In the genomic region with DNA sequence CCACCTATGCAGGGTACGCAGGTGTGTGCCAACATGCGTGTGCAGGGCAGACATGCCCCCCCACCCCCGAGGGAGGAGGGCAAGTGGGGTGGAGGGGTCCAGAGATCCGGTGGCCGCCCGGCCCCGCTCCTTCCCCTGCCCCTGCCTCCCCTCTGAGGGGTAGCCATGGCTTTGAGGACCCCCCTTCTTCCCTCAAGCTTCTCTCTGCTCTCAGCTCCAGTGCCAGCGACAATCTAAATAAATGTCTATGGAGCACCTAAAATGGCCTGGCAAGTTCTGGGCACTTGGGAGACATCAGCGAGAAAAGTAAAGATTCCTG, we compare ENCODE assay signal across 13 cellular contexts.
DNase-seq lines count a peak whose midpoint lies in the region; ATAC-seq and TF ChIP-seq lines count a peak whose summit lies in the region.
"Had no signal": no experiment of that assay in that cellular context is flagged by ENCODE, and none has a peak within 500 bp of the region (broad histone marks: within the 10 kb centered on the region; RNA-seq: fewer than 3 reads in every experiment).

No MANE protein-coding gene starts in this region.

- intact Hi-C loops in activated CD4-positive, alpha-beta T cell treated with anti-CD3 and anti-CD28 coated beads for 36 hours (cut with DNase I, micrococcal nuclease) = loop anchor here (1.0 to 10.0 kb wide), 8 partner anchors 14 to 463 kb away; a partner anchor contains a TSS

- CTCF ChIA-PET in activated CD4-positive, alpha-beta T cell treated with anti-CD3 and anti-CD28 coated beads for 36 hours (lab: Charles Lee) = interaction anchor here (0.7 to 16.9 kb wide), 6 partner anchors 15 to 98 kb away, joined by 3 to 239 read pairs (median 4); a partner anchor contains a TSS

- POLR2A ChIA-PET in activated CD4-positive, alpha-beta T cell treated with anti-CD3 and anti-CD28 coated beads for 36 hours (lab: Charles Lee) = interaction anchor here (0.6 to 1.8 kb wide), 4 partner anchors 15 to 92 kb away, joined by 3 to 5 read pairs (median 4); a partner anchor contains a TSS

- H3K4me2 ChIP-seq in SU-DHL-6 (ENCODE audit: low read depth, low read length, poor library complexity, severe bottlenecking) = peak overlapping the region; percentile 57

- H3K27me3 ChIP-seq in SU-DHL-6 (ENCODE audit: low read length) = no peaks in the 10 kb centered on the region
- H3K27me3 ChIP-seq: gastroesophageal sphincter, tibial artery had no signal

- H3K79me2 ChIP-seq in SU-DHL-6 (ENCODE audit: insufficient read depth, low read length) = no peaks in the 10 kb centered on the region

- no peak overlapping the region for H3K4me3 ChIP-seq in SU-DHL-6 (ENCODE audit: insufficient read depth, low read length, poor library complexity, severe bottlenecking)
- H3K4me3 ChIP-seq: gastroesophageal sphincter, tibial artery had no signal

- no peaks in the 10 kb centered on the region for H3K27me3 Mint-ChIP-seq in activated CD4-positive, alpha-beta T cell treated with anti-CD3 and anti-CD28 coated beads for 36 hours
- no peaks in the 10 kb centered on the region for H3K27me3 Mint-ChIP-seq in stimulated activated memory B cell treated with anti-CD40 and anti-IgM and Interleukin-4, amounts not matched to agents 10 μg/mL and 1 μg/mL and 100 μg/mL, for 72 hours

- H3K9me3 Mint-ChIP-seq in activated CD4-positive, alpha-beta T cell treated with anti-CD3 and anti-CD28 coated beads for 36 hours (ENCODE audit: low read depth) = no peaks in the 10 kb centered on the region
- H3K9me3 Mint-ChIP-seq in stimulated activated memory B cell treated with anti-CD40 and anti-IgM and Interleukin-4, amounts not matched to agents 10 μg/mL and 1 μg/mL and 100 μg/mL, for 72 hours = no peaks in the 10 kb centered on the region

- TF ChIP-seq CTCF in SU-DHL-6 (IDR thresholded peaks at IDR 0.05; ENCODE audit: insufficient read depth, low read length, poor library complexity, severe bottlenecking) = no peak

- H3K9me2 ChIP-seq in SU-DHL-6 (replicated peaks; ENCODE audit: insufficient read depth, low read length) = no peaks in the 10 kb centered on the region

- H2AFZ ChIP-seq in SU-DHL-6 (ENCODE audit: low read depth, low read length, severe bottlenecking) = no peak overlapping the region

- peak overlapping the region; percentile 60 for H3K9ac ChIP-seq in SU-DHL-6 (ENCODE audit: low read length)

- H4K20me1 ChIP-seq in SU-DHL-6 (ENCODE audit: low read depth, low read length) = no peaks in the 10 kb centered on the region

- H3K27ac ChIP-seq in SU-DHL-6 (ENCODE audit: low read depth, low read length) = peak overlapping the region; percentile 95
- H3K27ac ChIP-seq: tibial artery had no signal

- H3K4me1 Mint-ChIP-seq in activated CD4-positive, alpha-beta T cell treated with anti-CD3 and anti-CD28 coated beads for 36 hours = peaks cover 94% of the 10 kb centered on the region
- peaks cover 87% of the 10 kb centered on the region for H3K4me1 Mint-ChIP-seq in stimulated activated memory B cell treated with anti-CD40 and anti-IgM and Interleukin-4, amounts not matched to agents 10 μg/mL and 1 μg/mL and 100 μg/mL, for 72 hours

- no peak for DNase-seq in activated CD4-positive, alpha-beta T cell treated with anti-CD3 and anti-CD28 coated beads for 36 hours
- DNase-seq in activated CD4-positive, alpha-beta T cell treated with anti-CD3 and anti-CD28 coated beads for 4 hours = no peak
- DNase-seq in germinal center (ENCODE audit: low spot score) (peak; percentile 55), DMS 273 treated with DMSO at 0.1 percent for 48 hours (lab: John Stamatoyannopoulos, UW) (no peak)
- no peak for DNase-seq in stimulated activated naive CD4-positive, alpha-beta T cell (lab: John Stamatoyannopoulos, UW)
- DNase-seq: NCI-H2081, OCI-M1 had no signal

- peaks cover 11% of the 10 kb centered on the region for H3K36me3 Mint-ChIP-seq in activated CD4-positive, alpha-beta T cell treated with anti-CD3 and anti-CD28 coated beads for 36 hours (ENCODE audit: low read depth)
- no peaks in the 10 kb centered on the region for H3K36me3 Mint-ChIP-seq in stimulated activated memory B cell treated with anti-CD40 and anti-IgM and Interleukin-4, amounts not matched to agents 10 μg/mL and 1 μg/mL and 100 μg/mL, for 72 hours

- H3K36me3 ChIP-seq in SU-DHL-6 (ENCODE audit: low read length) = no peaks in the 10 kb centered on the region
- H3K36me3 ChIP-seq: gastroesophageal sphincter, tibial artery had no signal

- no peaks in the 10 kb centered on the region for H3K9me3 ChIP-seq in SU-DHL-6 (ENCODE audit: insufficient read depth, low read length)
- H3K9me3 ChIP-seq: gastroesophageal sphincter, tibial artery had no signal

- H3F3A ChIP-seq in SU-DHL-6 (ENCODE audit: insufficient read depth) = peaks cover 66% of the 10 kb centered on the region

- ATAC-seq in activated CD4-positive, alpha-beta T cell treated with anti-CD3 and anti-CD28 coated beads for 36 hours = no peak
- ATAC-seq in stimulated activated memory B cell treated with anti-CD40 and anti-IgM and Interleukin-4, amounts not matched to agents 10 μg/mL and 1 μg/mL and 100 μg/mL, for 72 hours = no peak
- no peak for ATAC-seq in HG03196 (IDR thresholded peaks at IDR 0.05; ENCODE audit: unreplicated experiment)
- ATAC-seq: gastroesophageal sphincter, left cardiac atrium had no signal

- H3K4me3 Mint-ChIP-seq in activated CD4-positive, alpha-beta T cell treated with anti-CD3 and anti-CD28 coated beads for 36 hours = peak overlapping the region; percentile 49
- peak overlapping the region; percentile 27 for H3K4me3 Mint-ChIP-seq in stimulated activated memory B cell treated with anti-CD40 and anti-IgM and Interleukin-4, amounts not matched to agents 10 μg/mL and 1 μg/mL and 100 μg/mL, for 72 hours

- peak overlapping the region; percentile 95 for H3K27ac Mint-ChIP-seq in activated CD4-positive, alpha-beta T cell treated with anti-CD3 and anti-CD28 coated beads for 36 hours
- H3K27ac Mint-ChIP-seq in stimulated activated memory B cell treated with anti-CD40 and anti-IgM and Interleukin-4, amounts not matched to agents 10 μg/mL and 1 μg/mL and 100 μg/mL, for 72 hours = peak overlapping the region; percentile 93
